ENCODE assay signal across 8 cellular contexts in genomic region chr1:26278835-26279597, GRCh38. TPM values are rescaled to one million over a fixed set of nuclear protein-coding genes. Genes with fewer than 3 reads are reported as not detected.
DNase-seq lines count a peak whose midpoint lies in the region; ATAC-seq, FAIRE-seq and TF ChIP-seq lines count a peak whose summit lies in the region.

No MANE protein-coding gene starts in this region.

- no peaks in the 10 kb centered on the region for H3K79me2 ChIP-seq in HepG2 (ENCODE audit: insufficient read depth, low read length)

- H4K20me1 ChIP-seq in HepG2 (ENCODE audit: insufficient read depth, low read length) = no peaks in the 10 kb centered on the region

- intact Hi-C loops in MCF 10A (cut with micrococcal nuclease) (loop anchor here (2.0 to 5.0 kb wide), 2 partner anchors 28 to 167 kb away; partner anchors contain the start of genes PDIK1L and UBXN11), HepG2 (cut with micrococcal nuclease; ENCODE audit: unreplicated experiment) (no loop called here)

- peaks cover 31% of the 10 kb centered on the region for H3K36me3 Mint-ChIP-seq in MCF 10A (ENCODE audit: insufficient read depth, unreplicated experiment)

- peak overlapping the region; percentile 85 for H3K4me2 ChIP-seq in HepG2 (ENCODE audit: low read depth, low read length)

- H2AFZ ChIP-seq in HepG2 (ENCODE audit: low read length) = no peak overlapping the region

- CTCF ChIA-PET in MCF 10A (lab: Yijun Ruan, JAX) = interaction anchor here (0.5 to 6.5 kb wide), 9 partner anchors 43 to 141 kb away, joined by 3 to 51 read pairs (median 3); partner anchors contain the start of gene CEP85
- CTCF ChIA-PET in HepG2 (lab: Yijun Ruan, JAX; ENCODE audit: low intra/inter-chr PET ratio, low total read pairs) = no interaction called here

- peak overlapping the region; percentile 89 for H3K27ac Mint-ChIP-seq in MCF 10A (ENCODE audit: low read depth, unreplicated experiment)

- H3K27me3 ChIP-seq in Peyer's patch = no peaks in the 10 kb centered on the region
- H3K27me3 ChIP-seq in HepG2 (ENCODE audit: control insufficient read depth in 1 of 2, insufficient read depth in 2 of 2, low read length in 2 of 2) = no peaks in the 10 kb centered on the region

- H3K9ac ChIP-seq in HepG2 (ENCODE audit: insufficient read depth, low read depth, low read length) = peak overlapping the region; percentile 69

- peak overlapping the region; percentile 89 for H3K4me3 Mint-ChIP-seq in MCF 10A (ENCODE audit: unreplicated experiment)

- H3K4me1 Mint-ChIP-seq in MCF 10A (ENCODE audit: insufficient read depth, unreplicated experiment) = peaks cover 78% of the 10 kb centered on the region

- POLR2A ChIA-PET in MCF 10A (lab: Yijun Ruan, JAX) = interaction anchor here (0.5 to 8.9 kb wide), 31 partner anchors 8 to 1979 kb away, joined by 3 to 83 read pairs (median 3); partner anchors contain the start of genes CEP85, CNKSR1, DHDDS and UBXN11
- POLR2A ChIA-PET in HepG2 (lab: Yijun Ruan, JAX) = interaction anchor here (0.7 to 2.9 kb wide), 8 partner anchors 44 to 153 kb away, joined by 3 to 13 read pairs (median 4); partner anchors contain the start of genes CEP85, CRYBG2 and DHDDS

- BruUV-seq in MCF 10A (replicated peaks; lab: Mats Ljungman, UMichigan) (TSS peak; percentile 30), HepG2 (replicated peaks; lab: Mats Ljungman, UMichigan) (TSS peak; percentile 65)

- H3K27ac ChIP-seq in Peyer's patch (peak overlapping the region; percentile 92 to 96 (median 94)), HepG2 (ENCODE audit: extremely low read length, insufficient read depth, low read length) (peak overlapping the region; percentile 51), substantia nigra (ENCODE audit: low read depth, low read length, poor library complexity, severe bottlenecking) (peak overlapping the region; percentile 93)

- in situ Hi-C loops in HepG2 (cut with HindIII; ENCODE audit: extremely low pct_ligation_motif_present, low pct_unique_long_range_greater_than_20kb) = no loop called here

- H3K27me3 Mint-ChIP-seq in MCF 10A (ENCODE audit: insufficient read depth, unreplicated experiment) = no peaks in the 10 kb centered on the region

- TF ChIP-seq POLR2A in Peyer's patch (IDR thresholded peaks at IDR 0.05) = no peak
- no peak for TF ChIP-seq POLR2A in HepG2 (IDR thresholded peaks at IDR 0.05; ENCODE audit: insufficient read depth in 1 of 2, low read depth in 2 of 2, low read length in 2 of 2)

- peak overlapping the region; percentile 67 to 85 (median 72) for H3K4me3 ChIP-seq in Peyer's patch
- H3K4me3 ChIP-seq in HepG2 (replicated peaks in 1 of 3; ENCODE audit: insufficient read depth in 1 of 3, low read depth in 2 of 3, low read length in 3 of 3) = peak overlapping the region; percentile 61 to 78 (median 68); a peak in 5 of 6 replicates

- H3K9me3 ChIP-seq in Peyer's patch (no peaks in the 10 kb centered on the region), HepG2 (ENCODE audit: low read length) (no peaks in the 10 kb centered on the region)

- H3K36me3 ChIP-seq in Peyer's patch (peaks cover 0 to 8% (median 0%) of the 10 kb centered on the region in 3 donors), HepG2 (replicated peaks in 1 of 2; ENCODE audit: control insufficient read depth in 1 of 2, insufficient read depth in 2 of 2, low read length in 2 of 2) (peaks cover 14 to 39% of the 10 kb centered on the region in 2 experiments)

- peaks cover 17 to 72% (median 48%) of the 10 kb centered on the region in 4 donors for H3K4me1 ChIP-seq in Peyer's patch
- peaks cover 39% of the 10 kb centered on the region for H3K4me1 ChIP-seq in HepG2 (ENCODE audit: insufficient read depth, low read length)

- TF ChIP-seq CTCF in Peyer's patch (IDR thresholded peaks at IDR 0.05) = no peak
- TF ChIP-seq CTCF in MCF 10A (IDR thresholded peaks at IDR 0.05; ENCODE audit: unreplicated experiment) = no peak
- TF ChIP-seq CTCF in HepG2 (CRISPR knock-in tag; IDR thresholded peaks at IDR 0.05) = no peak

- DNase-seq in stimulated activated CD4-positive, alpha-beta T cell treated with anti-CD3 and anti-CD28 coated beads, Interleukin-2, amount 100 ng/mL, for 24 hours = peak; percentile 57 to 61
- DNase-seq in stimulated activated CD4-positive, alpha-beta T cell treated with anti-CD3 and anti-CD28 coated beads, Interleukin-2, amount 100 ng/mL, for 48 hours = no peak
- DNase-seq in Peyer's patch (peak in 2 of 3 donors; percentile 74 to 75), MCF 10A (ENCODE audit: unreplicated experiment) (peak; percentile 81), HepG2 (ENCODE audit: low spot score) (no peak), substantia nigra (lab: John Stamatoyannopoulos, UW) (peak in 4 of 49 donors; percentile 10 to 32 (median 16))

- no peak for FAIRE-seq in HepG2 (lab: Jason Lieb, UNC)

- TF ChIP-seq RAD21 in HepG2 (CRISPR knock-in tag; IDR thresholded peaks at IDR 0.05) = no peak

- WGBS in HepG2 (ENCODE audit: low lambda C conversion rate) = 89% methylated on average over 7 of the region's 9 CpGs

- TF ChIP-seq EP300 in HepG2 (IDR thresholded peaks at IDR 0.05; ENCODE audit: low read depth in 2 of 2, low read length in 2 of 2) = no peak
- no peak for TF ChIP-seq EP300 in HepG2 (CRISPR knock-in tag; IDR thresholded peaks at IDR 0.05; ENCODE audit: borderline replicate concordance)

- no peaks in the 10 kb centered on the region for H3K9me3 Mint-ChIP-seq in MCF 10A (ENCODE audit: unreplicated experiment)

- ATAC-seq in HepG2 (no peak), GM21367 (IDR thresholded peaks at IDR 0.05; ENCODE audit: unreplicated experiment) (no peak), HG03469 (IDR thresholded peaks at IDR 0.05; ENCODE audit: unreplicated experiment) (no peak)

RNA-seq across cellular contexts. Expression of gene SH3BGRL3, which starts 0.9 kb away (rescaled TPM):
- total RNA-seq in Peyer's patch (10 to 100 TPM; 62.7 to 91.8 (median 89.6) TPM), MCF 10A (2022) (133 and 170 TPM in 2 replicates), HepG2 (2016; rRNA removed; fragmentation: Illumina TruSeq; extraction: Trizol) (12.2 and 13.4 TPM in 2 replicates)
- 14.0 and 29.7 TPM in 2 replicates for total RNA-seq in HepG2 (2016; cell fraction: cytosol; rRNA removed; fragmentation: Illumina TruSeq; extraction: Trizol; ENCODE audit: low read depth)
- total RNA-seq in HepG2 (2016; cell fraction: insoluble cytoplasmic fraction; rRNA removed; fragmentation: Illumina TruSeq; extraction: Trizol) = 11.6 and 11.8 TPM in 2 replicates
- total RNA-seq in HepG2 (2016; cell fraction: membrane; rRNA removed; fragmentation: Illumina TruSeq; extraction: Trizol) = 15.8 and 28.5 TPM in 2 replicates
- total RNA-seq in HepG2 (2016; cell fraction: nucleus; rRNA removed; fragmentation: Illumina TruSeq; extraction: Trizol) = 5.2 and 6.0 TPM in 2 replicates
- polyA plus RNA-seq in HepG2 (2011; rRNA removed) = 11.4 and 11.5 TPM in 2 replicates
- polyA plus RNA-seq in HepG2 (2011; cell fraction: cytosol; rRNA removed) = 10.4 and 12.2 TPM in 2 replicates
- 7.5 and 8.3 TPM in 2 replicates for polyA plus RNA-seq in HepG2 (2011; cell fraction: nucleus; rRNA removed)
- polyA plus RNA-seq in HepG2 (2012) = 12.3 and 13.0 TPM in 2 replicates
- 64.3 and 100 TPM in 2 replicates for polyA plus RNA-seq in HepG2 (2016; cell fraction: cytosol; fragmentation: Illumina TruSeq; extraction: Trizol; ENCODE audit: low read depth)
- polyA plus RNA-seq in HepG2 (2016; cell fraction: insoluble cytoplasmic fraction; fragmentation: Illumina TruSeq; extraction: Trizol; ENCODE audit: low read depth) = 24.8 and 47.8 TPM in 2 replicates
- polyA plus RNA-seq in HepG2 (2016; cell fraction: membrane; fragmentation: Illumina TruSeq; extraction: Trizol; ENCODE audit: low read depth) = 72.1 and 88.4 TPM in 2 replicates
- 16.4 and 20.4 TPM in 2 replicates for polyA plus RNA-seq in HepG2 (2016; cell fraction: nucleus; fragmentation: Illumina TruSeq; extraction: Trizol; ENCODE audit: insufficient read depth, low read depth)
- 26.8 and 67.6 TPM in 2 replicates for polyA minus RNA-seq in HepG2 (2011; rRNA and poly(A)+ RNA removed; ENCODE audit: low replicate concordance)
- polyA minus RNA-seq in HepG2 (2011; cell fraction: cytosol; rRNA and poly(A)+ RNA removed) = 8.1 and 10.8 TPM in 2 replicates
- polyA minus RNA-seq in HepG2 (2011; cell fraction: nucleus; rRNA and poly(A)+ RNA removed) = 8.5 and 9.8 TPM in 2 replicates

RNA-seq across cellular contexts. Expression of gene UBXN11, which starts 27.4 kb away (rescaled TPM):
- total RNA-seq in Peyer's patch (10 to 100 TPM in 3 of 4 donors, 1 to 10 TPM in 1; 3.9 to 68.5 (median 18.2) TPM), MCF 10A (2022) (17.7 and 20.3 TPM in 2 replicates), HepG2 (2016; rRNA removed; fragmentation: Illumina TruSeq; extraction: Trizol) (3.2 and 9.3 TPM in 2 replicates)
- total RNA-seq in HepG2 (2016; cell fraction: cytosol; rRNA removed; fragmentation: Illumina TruSeq; extraction: Trizol; ENCODE audit: low read depth) = 4.9 and 5.3 TPM in 2 replicates
- 3.0 and 8.5 TPM in 2 replicates for total RNA-seq in HepG2 (2016; cell fraction: insoluble cytoplasmic fraction; rRNA removed; fragmentation: Illumina TruSeq; extraction: Trizol)
- 4.4 and 5.7 TPM in 2 replicates for total RNA-seq in HepG2 (2016; cell fraction: membrane; rRNA removed; fragmentation: Illumina TruSeq; extraction: Trizol)
- 15.9 and 19.3 TPM in 2 replicates for total RNA-seq in HepG2 (2016; cell fraction: nucleus; rRNA removed; fragmentation: Illumina TruSeq; extraction: Trizol)
- polyA plus RNA-seq in HepG2 (2011; rRNA removed) = 10.3 and 10.4 TPM in 2 replicates
- 3.0 and 5.8 TPM in 2 replicates for polyA plus RNA-seq in HepG2 (2011; cell fraction: cytosol; rRNA removed)
- 81.6 and 111 TPM in 2 replicates for polyA plus RNA-seq in HepG2 (2011; cell fraction: nucleus; rRNA removed)
- 4.8 and 5.2 TPM in 2 replicates for polyA plus RNA-seq in HepG2 (2012)
- polyA plus RNA-seq in HepG2 (2016; cell fraction: cytosol; fragmentation: Illumina TruSeq; extraction: Trizol; ENCODE audit: low read depth) = 7.2 and 9.0 TPM in 2 replicates
- polyA plus RNA-seq in HepG2 (2016; cell fraction: insoluble cytoplasmic fraction; fragmentation: Illumina TruSeq; extraction: Trizol; ENCODE audit: low read depth) = 6.4 and 8.0 TPM in 2 replicates
- 8.8 and 9.0 TPM in 2 replicates for polyA plus RNA-seq in HepG2 (2016; cell fraction: membrane; fragmentation: Illumina TruSeq; extraction: Trizol; ENCODE audit: low read depth)
- polyA plus RNA-seq in HepG2 (2016; cell fraction: nucleus; fragmentation: Illumina TruSeq; extraction: Trizol; ENCODE audit: insufficient read depth, low read depth) = 64.2 and 68.2 TPM in 2 replicates
- 4.3 and 43.2 TPM in 2 replicates for polyA minus RNA-seq in HepG2 (2011; rRNA and poly(A)+ RNA removed; ENCODE audit: low replicate concordance)
- 1.2 and 2.0 TPM in 2 replicates for polyA minus RNA-seq in HepG2 (2011; cell fraction: cytosol; rRNA and poly(A)+ RNA removed)
- polyA minus RNA-seq in HepG2 (2011; cell fraction: nucleus; rRNA and poly(A)+ RNA removed) = 8.6 and 11.5 TPM in 2 replicates

RNA-seq across cellular contexts. Expression of gene CD52, which starts 38.7 kb away (rescaled TPM):
- total RNA-seq in Peyer's patch (100 to 1,000 TPM in 1 of 4 donors, 10 to 100 TPM in 1, 1 to 10 TPM in 2; 4.7 to 135 (median 13.6) TPM), MCF 10A (2022) (not detected in 2 replicates), HepG2 (2016; rRNA removed; fragmentation: Illumina TruSeq; extraction: Trizol) (not detected in 2 replicates)
- not detected in 2 replicates for total RNA-seq in HepG2 (2016; cell fraction: cytosol; rRNA removed; fragmentation: Illumina TruSeq; extraction: Trizol; ENCODE audit: low read depth)
- total RNA-seq in HepG2 (2016; cell fraction: insoluble cytoplasmic fraction; rRNA removed; fragmentation: Illumina TruSeq; extraction: Trizol) = not detected in 2 replicates
- total RNA-seq in HepG2 (2016; cell fraction: membrane; rRNA removed; fragmentation: Illumina TruSeq; extraction: Trizol) = not detected in 2 replicates
- total RNA-seq in HepG2 (2016; cell fraction: nucleus; rRNA removed; fragmentation: Illumina TruSeq; extraction: Trizol) = not detected in 2 replicates
- polyA plus RNA-seq in HepG2 (2011; rRNA removed) = 0.32 and 0.93 TPM in 2 replicates
- polyA plus RNA-seq in HepG2 (2011; cell fraction: cytosol; rRNA removed) = 0.81 TPM in 2 replicates
- not detected in 2 replicates for polyA plus RNA-seq in HepG2 (2011; cell fraction: nucleus; rRNA removed)
- polyA plus RNA-seq in HepG2 (2012) = not detected in 2 replicates
- not detected in 2 replicates for polyA plus RNA-seq in HepG2 (2016; cell fraction: cytosol; fragmentation: Illumina TruSeq; extraction: Trizol; ENCODE audit: low read depth)
- polyA plus RNA-seq in HepG2 (2016; cell fraction: insoluble cytoplasmic fraction; fragmentation: Illumina TruSeq; extraction: Trizol; ENCODE audit: low read depth) = not detected in 2 replicates
- polyA plus RNA-seq in HepG2 (2016; cell fraction: membrane; fragmentation: Illumina TruSeq; extraction: Trizol; ENCODE audit: low read depth) = not detected in 2 replicates
- not detected in 2 replicates for polyA plus RNA-seq in HepG2 (2016; cell fraction: nucleus; fragmentation: Illumina TruSeq; extraction: Trizol; ENCODE audit: insufficient read depth, low read depth)
- polyA minus RNA-seq in HepG2 (2011; rRNA and poly(A)+ RNA removed; ENCODE audit: low replicate concordance) = 0.44 and 1.2 TPM in 2 replicates
- polyA minus RNA-seq in HepG2 (2011; cell fraction: cytosol; rRNA and poly(A)+ RNA removed) = not detected in 2 replicates
- polyA minus RNA-seq in HepG2 (2011; cell fraction: nucleus; rRNA and poly(A)+ RNA removed) = not detected in 2 replicates

RNA-seq across cellular contexts. Expression of gene CEP85, which starts 45.0 kb away (rescaled TPM):
- total RNA-seq in Peyer's patch (10 to 100 TPM; 11.0 to 32.2 (median 12.9) TPM), MCF 10A (2022) (11.1 and 12.2 TPM in 2 replicates), HepG2 (2016; rRNA removed; fragmentation: Illumina TruSeq; extraction: Trizol) (22.4 and 26.7 TPM in 2 replicates)
- total RNA-seq in HepG2 (2016; cell fraction: cytosol; rRNA removed; fragmentation: Illumina TruSeq; extraction: Trizol; ENCODE audit: low read depth) = 15.6 and 16.7 TPM in 2 replicates
- total RNA-seq in HepG2 (2016; cell fraction: insoluble cytoplasmic fraction; rRNA removed; fragmentation: Illumina TruSeq; extraction: Trizol) = 22.3 and 26.3 TPM in 2 replicates
- 10.6 and 12.9 TPM in 2 replicates for total RNA-seq in HepG2 (2016; cell fraction: membrane; rRNA removed; fragmentation: Illumina TruSeq; extraction: Trizol)
- 27.6 and 32.8 TPM in 2 replicates for total RNA-seq in HepG2 (2016; cell fraction: nucleus; rRNA removed; fragmentation: Illumina TruSeq; extraction: Trizol)
- polyA plus RNA-seq in HepG2 (2011; rRNA removed) = 16.1 and 16.9 TPM in 2 replicates
- polyA plus RNA-seq in HepG2 (2011; cell fraction: cytosol; rRNA removed) = 11.2 and 11.4 TPM in 2 replicates
- polyA plus RNA-seq in HepG2 (2011; cell fraction: nucleus; rRNA removed) = 40.1 and 42.3 TPM in 2 replicates
- 8.8 and 10.7 TPM in 2 replicates for polyA plus RNA-seq in HepG2 (2012)
- 0.88 and 0.92 TPM in 2 replicates for polyA plus RNA-seq in HepG2 (2016; cell fraction: cytosol; fragmentation: Illumina TruSeq; extraction: Trizol; ENCODE audit: low read depth)
- 16.4 and 17.2 TPM in 2 replicates for polyA plus RNA-seq in HepG2 (2016; cell fraction: insoluble cytoplasmic fraction; fragmentation: Illumina TruSeq; extraction: Trizol; ENCODE audit: low read depth)
- 2.2 and 2.6 TPM in 2 replicates for polyA plus RNA-seq in HepG2 (2016; cell fraction: membrane; fragmentation: Illumina TruSeq; extraction: Trizol; ENCODE audit: low read depth)
- 49.8 and 50.1 TPM in 2 replicates for polyA plus RNA-seq in HepG2 (2016; cell fraction: nucleus; fragmentation: Illumina TruSeq; extraction: Trizol; ENCODE audit: insufficient read depth, low read depth)
- 19.0 and 44.1 TPM in 2 replicates for polyA minus RNA-seq in HepG2 (2011; rRNA and poly(A)+ RNA removed; ENCODE audit: low replicate concordance)
- 8.7 and 9.0 TPM in 2 replicates for polyA minus RNA-seq in HepG2 (2011; cell fraction: cytosol; rRNA and poly(A)+ RNA removed)
- polyA minus RNA-seq in HepG2 (2011; cell fraction: nucleus; rRNA and poly(A)+ RNA removed) = 24.2 and 25.1 TPM in 2 replicates

Comparison
In these comparisons a context has a peak if more than half of its experiments do, and no peak if none do; other contexts are left out.
1. DNase-seq: peak in stimulated activated CD4-positive, alpha-beta T cell treated with anti-CD3 and anti-CD28 coated beads, Interleukin-2, amount 100 ng/mL, for 24 hours (2 of 2), Peyer's patch (2 of 3) and MCF 10A (single experiment); none in stimulated activated CD4-positive, alpha-beta T cell treated with anti-CD3 and anti-CD28 coated beads, Interleukin-2, amount 100 ng/mL, for 48 hours (0 of 2) and HepG2 (single experiment).
2. Peak in every context shown above with its lines, with median percentiles within 50 percentile points of each other: H3K27ac ChIP-seq.